Comparison of ENCODE assay signal across 22 cellular contexts in genomic region chr6:15544321-15544900, GRCh38.
"Had no signal": no experiment of that assay in that cellular context is flagged by ENCODE, and none has a peak within 500 bp of the region (broad histone marks: within the 10 kb centered on the region; RNA-seq: fewer than 3 reads in every experiment).

No MANE protein-coding gene starts in this region.

- H3K27ac Mint-ChIP-seq: activated CD8-positive, alpha-beta T cell treated with anti-CD3 and anti-CD28 coated beads for 36 hours; activated naive CD4-positive, alpha-beta T cell treated with anti-CD3 and anti-CD28 coated beads for 36 hours; activated T-cell treated with anti-CD3 and anti-CD28 coated beads, Interleukin-2, amount 50 U/mL, for 24 hours; activated T-helper 2 cell treated with anti-CD3 and anti-CD28 coated beads, Interferon-gamma antibody, Interleukin-2, Interleukin-4, amounts not matched to agents 10 μg/mL and 5 μg/mL and 100 μg/mL, durations not matched to agents 14 hours and 24 hours and 36 hours; neural progenitor cell; stimulated activated naive B cell treated with anti-CD40 and anti-IgM and Interleukin-4, amounts not matched to agents 10 μg/mL and 1 μg/mL and 100 μg/mL, for 72 hours; T-cell had no signal

- ATAC-seq: activated CD8-positive, alpha-beta T cell treated with anti-CD3 and anti-CD28 coated beads for 36 hours; gastrocnemius medialis; mucosa of descending colon; naive thymus-derived CD4-positive, alpha-beta T cell; pancreas; right lobe of liver; SK-N-SH treated with all-trans-retinoic acid at 6 μM for 48 hours; T-cell had no signal

- H3K27me3 ChIP-seq: breast epithelium, esophagus muscularis mucosa, gastrocnemius medialis, neural progenitor cell, pancreas, right lobe of liver, tibial artery had no signal

- H2AFZ ChIP-seq: neural progenitor cell had no signal

- H3K27ac ChIP-seq: breast epithelium, esophagus muscularis mucosa, gastrocnemius medialis, left ventricle myocardium inferior, neural progenitor cell, pancreas, right lobe of liver, tibial artery had no signal

- H3K9me3 ChIP-seq: breast epithelium, esophagus muscularis mucosa, gastrocnemius medialis, left ventricle myocardium inferior, pancreas, right lobe of liver, tibial artery had no signal

- H3K4me2 ChIP-seq: neural progenitor cell had no signal

- H3K9ac ChIP-seq: neural progenitor cell had no signal

- DNase-seq: activated B cell treated with CpG ODN at 0.5 μM for 24 hours; activated CD4-positive, alpha-beta T cell treated with anti-CD3 and anti-CD28 coated beads for 4 hours; activated CD8-positive, alpha-beta T cell treated with anti-CD3 and anti-CD28 coated beads for 36 hours; activated naive CD4-positive, alpha-beta T cell treated with anti-CD3 and anti-CD28 coated beads for 36 hours; activated T-cell treated with anti-CD3 and anti-CD28 coated beads, Interleukin-2, amount 50 U/mL, for 24 hours; effector memory CD4-positive, alpha-beta T cell; gastrocnemius medialis; head of caudate nucleus; left ventricle myocardium inferior; mucosa of descending colon; naive thymus-derived CD4-positive, alpha-beta T cell; pancreas; right lobe of liver; stimulated activated CD4-positive, alpha-beta T cell treated with anti-CD3 and anti-CD28 coated beads, Interleukin-4, amount 100 ng/mL, for 4 hours; stimulated activated naive B cell treated with anti-CD40 and anti-IgM and Interleukin-4, amounts not matched to agents 10 μg/mL and 1 μg/mL and 100 μg/mL, for 72 hours; T-cell; tibial artery had no signal

- H3K27me3 Mint-ChIP-seq: activated B cell treated with CpG ODN at 0.5 μM for 24 hours; activated CD8-positive, alpha-beta T cell treated with anti-CD3 and anti-CD28 coated beads for 36 hours; activated T-cell treated with anti-CD3 and anti-CD28 coated beads, Interleukin-2, amount 50 U/mL, for 24 hours; naive thymus-derived CD4-positive, alpha-beta T cell; stimulated activated naive B cell treated with anti-CD40 and anti-IgM and Interleukin-4, amounts not matched to agents 10 μg/mL and 1 μg/mL and 100 μg/mL, for 72 hours; T-cell had no signal

- H3K9me3 Mint-ChIP-seq: T-cell had no signal

- H3K4me3 ChIP-seq: breast epithelium, esophagus muscularis mucosa, gastrocnemius medialis, left ventricle myocardium inferior, mucosa of descending colon, neural progenitor cell, pancreas, right lobe of liver, tibial artery had no signal

- H3K4me1 ChIP-seq: breast epithelium, pancreas, right lobe of liver had no signal

- H3K36me3 ChIP-seq: breast epithelium, esophagus muscularis mucosa, gastrocnemius medialis, left ventricle myocardium inferior, neural progenitor cell, pancreas, right lobe of liver, tibial artery had no signal

- H3K4me3 Mint-ChIP-seq: activated B cell treated with CpG ODN at 0.5 μM for 24 hours; activated CD8-positive, alpha-beta T cell treated with anti-CD3 and anti-CD28 coated beads for 36 hours; activated naive CD4-positive, alpha-beta T cell treated with anti-CD3 and anti-CD28 coated beads for 36 hours; activated T-cell treated with anti-CD3 and anti-CD28 coated beads, Interleukin-2, amount 50 U/mL, for 24 hours; naive thymus-derived CD4-positive, alpha-beta T cell; neural progenitor cell; stimulated activated naive B cell treated with anti-CD40 and anti-IgM and Interleukin-4, amounts not matched to agents 10 μg/mL and 1 μg/mL and 100 μg/mL, for 72 hours; T-cell had no signal
